In the genomic region with DNA sequence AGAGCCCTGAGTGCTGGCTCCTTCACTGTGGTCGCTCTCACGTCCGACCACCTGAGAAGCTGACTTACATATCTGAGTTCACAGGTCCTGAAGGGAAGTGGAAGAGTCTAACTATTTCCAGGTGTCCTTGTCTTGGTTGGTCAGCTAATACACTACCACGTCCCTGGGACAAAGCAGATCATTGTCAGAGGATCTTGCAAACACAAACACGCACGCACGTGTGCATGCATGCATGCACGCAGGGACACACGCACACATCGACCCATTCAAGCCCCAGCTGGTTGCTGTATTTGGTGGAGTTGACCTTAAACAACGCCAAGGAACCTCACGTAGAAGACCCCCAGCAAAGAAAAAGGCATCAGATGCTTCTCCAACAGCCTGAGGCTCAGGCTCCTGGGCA, we compare ENCODE assay signal across 19 cellular contexts.
DNase-seq lines count a peak whose midpoint lies in the region; ATAC-seq and TF ChIP-seq lines count a peak whose summit lies in the region.
"Had no signal": no experiment of that assay in that cellular context is flagged by ENCODE, and none has a peak within 500 bp of the region (broad histone marks: within the 10 kb centered on the region; RNA-seq: fewer than 3 reads in every experiment).

No MANE protein-coding gene starts in this region.

- WGBS in endodermal cell (ENCODE audit: insufficient coverage in 1 of 2, insufficient read length in 1 of 2), 2 experiments, result 93 to 96% methylated on average over 10 to 12 of the region's 12 CpGs

- H3K4me1 Mint-ChIP-seq in CD4-positive, CD25-positive, alpha-beta regulatory T cell, result peaks cover 0 to 45% (median 19%) of the 10 kb centered on the region in 4 donors
- peaks cover 17% of the 10 kb centered on the region for H3K4me1 Mint-ChIP-seq in endodermal cell

- intact Hi-C loops in Right ventricle myocardium superior (cut with DNase I), result no loop called here
- intact Hi-C loops in cardiac septum (cut with DNase I), result no loop called here
- intact Hi-C loops in sciatic nerve (cut with DNase I), result no loop called here

- H3K9me3 Mint-ChIP-seq in CD4-positive, CD25-positive, alpha-beta regulatory T cell, result peaks cover 0 to 1% (median 0%) of the 10 kb centered on the region in 7 donors
- H3K9me3 Mint-ChIP-seq in endodermal cell, result no peaks in the 10 kb centered on the region
- H3K9me3 Mint-ChIP-seq: IgD-negative memory B cell had no signal

- no peak overlapping the region for H3K27ac ChIP-seq in CD4-positive, CD25-positive, alpha-beta regulatory T cell (ENCODE audit: insufficient read depth, low read length, poor library complexity, severe bottlenecking)
- H3K27ac ChIP-seq in endodermal cell (ENCODE audit: low read depth, low read length), result no peak overlapping the region
- H3K27ac ChIP-seq: C4-2B, PC-9, RWPE1 had no signal

- H3K27me3 ChIP-seq in CD4-positive, CD25-positive, alpha-beta regulatory T cell (ENCODE audit: control insufficient read depth, insufficient read depth, low read length), result no peaks in the 10 kb centered on the region
- H3K27me3 ChIP-seq in endodermal cell (ENCODE audit: control insufficient read depth, insufficient read depth, low read length, poor library complexity, severe bottlenecking), result no peaks in the 10 kb centered on the region

- no peaks in the 10 kb centered on the region for H3K36me3 Mint-ChIP-seq in CD4-positive, CD25-positive, alpha-beta regulatory T cell
- peaks cover 35% of the 10 kb centered on the region for H3K36me3 Mint-ChIP-seq in endodermal cell (ENCODE audit: low read depth)

- no peak overlapping the region for H3K9ac ChIP-seq in endodermal cell (ENCODE audit: extremely low read depth, low read length, poor library complexity, severe bottlenecking)

- ATAC-seq in Right ventricle myocardium superior (ENCODE audit: poor library complexity) (no peak), sciatic nerve (no peak), HG02884 (IDR thresholded peaks at IDR 0.05; ENCODE audit: unreplicated experiment) (no peak)
- ATAC-seq in CD4-positive, CD25-positive, alpha-beta regulatory T cell (ENCODE audit: low read depth in 2 of 2), result no peak
- ATAC-seq: HCT116 had no signal

- H3K4me3 Mint-ChIP-seq in CD4-positive, CD25-positive, alpha-beta regulatory T cell, result peak overlapping the region in 1 of 4 donors; percentile 54
- no peak overlapping the region for H3K4me3 Mint-ChIP-seq in endodermal cell

- no peaks in the 10 kb centered on the region for H3K36me3 ChIP-seq in CD4-positive, CD25-positive, alpha-beta regulatory T cell (ENCODE audit: control insufficient read depth, insufficient read depth, low read length)
- H3K36me3 ChIP-seq in endodermal cell (ENCODE audit: control insufficient read depth, insufficient read depth, low read length), result peaks cover 7% of the 10 kb centered on the region

- peaks cover 4% of the 10 kb centered on the region for H3K27me3 Mint-ChIP-seq in CD4-positive, CD25-positive, alpha-beta regulatory T cell
- H3K27me3 Mint-ChIP-seq in endodermal cell (ENCODE audit: insufficient read depth), result no peaks in the 10 kb centered on the region

- no peak overlapping the region for H3K4me3 ChIP-seq in CD4-positive, CD25-positive, alpha-beta regulatory T cell (ENCODE audit: low read depth, low read length)
- no peak overlapping the region for H3K4me3 ChIP-seq in endodermal cell (ENCODE audit: low read length)
- H3K4me3 ChIP-seq: PC-9 had no signal

- DNase-seq in Right ventricle myocardium superior (peak; percentile 8), cardiac septum (ENCODE audit: low spot score) (no peak), endodermal cell (peak; percentile 39), sciatic nerve (ENCODE audit: low spot score) (peak; percentile 47), mucosa of gallbladder (ENCODE audit: low spot score) (no peak), NCI-H69 (lab: John Stamatoyannopoulos, UW) (no peak)
- no peak for DNase-seq in CD4-positive, CD25-positive, alpha-beta regulatory T cell
- DNase-seq: GOT3, Karpas-422, NCI-H1417 treated with DMSO at 0.1 percent for 48 hours, NCI-H187 treated with DMSO at 0.1 percent for 48 hours, NCI-H2227 treated with DMSO at 0.1 percent for 48 hours, NCI-H510A treated with DMSO at 0.1 percent for 48 hours, PC-9 had no signal

- H3K9me3 ChIP-seq in CD4-positive, CD25-positive, alpha-beta regulatory T cell (ENCODE audit: control insufficient read depth in 2 of 2, low read length in 2 of 2), result no peaks in the 10 kb centered on the region
- H3K9me3 ChIP-seq in endodermal cell (ENCODE audit: control insufficient read depth, low read length), result no peaks in the 10 kb centered on the region

- no peak for TF ChIP-seq CTCF in endodermal cell (conservative IDR thresholded peaks at IDR 0.05)

- peaks cover 13% of the 10 kb centered on the region for H3K4me1 ChIP-seq in CD4-positive, CD25-positive, alpha-beta regulatory T cell (ENCODE audit: control insufficient read depth, insufficient read depth, low read length, poor library complexity, severe bottlenecking)
- no peaks in the 10 kb centered on the region for H3K4me1 ChIP-seq in endodermal cell (ENCODE audit: control insufficient read depth, insufficient read depth, low read length)

- peak overlapping the region in 2 of 3 donors; percentile 1 to 25 for H3K27ac Mint-ChIP-seq in CD4-positive, CD25-positive, alpha-beta regulatory T cell
- no peak overlapping the region for H3K27ac Mint-ChIP-seq in endodermal cell

Comparison
In these comparisons a context has a peak if more than half of its experiments do, and no peak if none do; other contexts are left out.
1. DNase-seq: peak in Right ventricle myocardium superior (single experiment), endodermal cell (single experiment) and sciatic nerve (single experiment); none in cardiac septum (single experiment), CD4-positive, CD25-positive, alpha-beta regulatory T cell (0 of 3), mucosa of gallbladder (single experiment) and NCI-H69 (single experiment).